ENCODE assay signal across 1 cellular context in genomic region chr1:11845641-11846335, GRCh38.
TF ChIP-seq lines count a peak whose summit lies in the region.

No MANE protein-coding gene starts in this region.

TF ChIP-seq in GM12878, 131 proteins besides CTCF, POLR2A, EP300 and RAD21:
- TF ChIP-seq PML (IDR thresholded peaks at IDR 0.05; ENCODE audit: low read length): no peak
- TF ChIP-seq, protein P1, sequence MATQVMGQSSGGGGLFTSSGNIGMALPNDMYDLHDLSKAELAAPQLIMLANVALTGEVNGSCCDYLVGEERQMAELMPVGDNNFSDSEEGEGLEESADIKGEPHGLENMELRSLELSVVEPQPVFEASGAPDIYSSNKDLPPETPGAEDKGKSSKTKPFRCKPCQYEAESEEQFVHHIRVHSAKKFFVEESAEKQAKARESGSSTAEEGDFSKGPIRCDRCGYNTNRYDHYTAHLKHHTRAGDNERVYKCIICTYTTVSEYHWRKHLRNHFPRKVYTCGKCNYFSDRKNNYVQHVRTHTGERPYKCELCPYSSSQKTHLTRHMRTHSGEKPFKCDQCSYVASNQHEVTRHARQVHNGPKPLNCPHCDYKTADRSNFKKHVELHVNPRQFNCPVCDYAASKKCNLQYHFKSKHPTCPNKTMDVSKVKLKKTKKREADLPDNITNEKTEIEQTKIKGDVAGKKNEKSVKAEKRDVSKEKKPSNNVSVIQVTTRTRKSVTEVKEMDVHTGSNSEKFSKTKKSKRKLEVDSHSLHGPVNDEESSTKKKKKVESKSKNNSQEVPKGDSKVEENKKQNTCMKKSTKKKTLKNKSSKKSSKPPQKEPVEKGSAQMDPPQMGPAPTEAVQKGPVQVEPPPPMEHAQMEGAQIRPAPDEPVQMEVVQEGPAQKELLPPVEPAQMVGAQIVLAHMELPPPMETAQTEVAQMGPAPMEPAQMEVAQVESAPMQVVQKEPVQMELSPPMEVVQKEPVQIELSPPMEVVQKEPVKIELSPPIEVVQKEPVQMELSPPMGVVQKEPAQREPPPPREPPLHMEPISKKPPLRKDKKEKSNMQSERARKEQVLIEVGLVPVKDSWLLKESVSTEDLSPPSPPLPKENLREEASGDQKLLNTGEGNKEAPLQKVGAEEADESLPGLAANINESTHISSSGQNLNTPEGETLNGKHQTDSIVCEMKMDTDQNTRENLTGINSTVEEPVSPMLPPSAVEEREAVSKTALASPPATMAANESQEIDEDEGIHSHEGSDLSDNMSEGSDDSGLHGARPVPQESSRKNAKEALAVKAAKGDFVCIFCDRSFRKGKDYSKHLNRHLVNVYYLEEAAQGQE (IDR thresholded peaks at IDR 0.05; ENCODE audit: low read depth, low read length): peak; percentile 87
